8 cellular contexts compared by ENCODE assay signal in the genomic region with DNA sequence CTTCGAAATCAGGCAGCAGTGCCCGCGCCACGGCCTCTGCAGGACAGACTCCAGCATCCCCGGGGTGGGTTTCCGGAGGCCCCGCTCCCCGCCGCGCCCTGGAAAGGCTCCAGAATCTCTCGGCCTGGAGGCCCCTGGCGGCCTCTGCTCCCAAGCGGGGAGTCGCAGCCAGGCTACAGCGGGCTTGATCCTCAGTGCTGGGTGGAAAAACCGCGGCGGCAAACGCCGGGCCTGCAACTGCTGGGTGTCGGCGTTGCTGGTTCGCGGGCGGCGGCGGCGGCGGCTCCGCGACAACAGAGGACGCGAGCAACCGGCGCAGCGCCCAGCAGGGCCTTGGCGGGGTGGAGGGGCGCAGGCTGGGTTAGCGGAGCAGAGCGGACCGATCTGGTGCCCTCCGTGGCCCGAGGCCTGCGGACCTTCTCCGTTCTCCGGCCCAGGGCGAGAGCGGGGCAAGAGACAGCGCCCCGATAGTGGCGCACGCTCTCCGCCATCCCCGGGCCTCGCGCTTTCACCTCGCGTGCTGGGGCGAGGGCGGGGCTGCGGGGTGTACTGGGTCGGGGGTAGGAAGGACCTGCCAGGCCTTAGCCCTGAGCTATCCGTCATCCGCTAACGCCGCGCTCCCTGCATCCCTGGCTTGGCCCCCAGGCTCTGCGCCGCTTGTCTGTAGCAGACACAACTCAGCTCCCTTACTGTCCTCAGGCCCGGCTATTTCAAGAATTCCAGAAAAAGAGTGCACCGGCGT. TPM values are rescaled to one million over a fixed set of nuclear protein-coding genes. Genes with fewer than 3 reads are reported as not detected.
DNase-seq lines count a peak whose midpoint lies in the region; ATAC-seq and TF ChIP-seq lines count a peak whose summit lies in the region.

No MANE protein-coding gene starts in this region.

- peaks cover 45% of the 10 kb centered on the region for H3K4me1 ChIP-seq in CD4-positive, CD25-positive, alpha-beta regulatory T cell (ENCODE audit: control insufficient read depth, insufficient read depth, low read length, poor library complexity, severe bottlenecking)
- peaks cover 8% of the 10 kb centered on the region for H3K4me1 ChIP-seq in SJCRH30
- H3K4me1 ChIP-seq in osteoblast (ENCODE audit: insufficient read depth, low read length) = peaks cover 31% of the 10 kb centered on the region
- H3K4me1 ChIP-seq in testis = peaks cover 13% of the 10 kb centered on the region

- H3K4me3 ChIP-seq in CD4-positive, CD25-positive, alpha-beta regulatory T cell (ENCODE audit: low read depth, low read length) = peak overlapping the region; percentile 87
- H3K4me3 ChIP-seq in HL-60 (replicated peaks; ENCODE audit: insufficient read depth, low read length) (peak overlapping the region; percentile 18), SJCRH30 (peak overlapping the region; percentile 55), osteoblast (ENCODE audit: insufficient read depth, low read length) (peak overlapping the region; percentile 75), testis (peak overlapping the region; percentile 63 to 80)

- peak overlapping the region; percentile 92 for H3K4me2 ChIP-seq in osteoblast (ENCODE audit: insufficient read depth, low read length)

- H3K27ac ChIP-seq in CD4-positive, CD25-positive, alpha-beta regulatory T cell (ENCODE audit: insufficient read depth, low read length, poor library complexity, severe bottlenecking) = peak overlapping the region; percentile 99
- H3K27ac ChIP-seq in HL-60 (replicated peaks) (peak overlapping the region; percentile 51), SJCRH30 (peak overlapping the region; percentile 45), osteoblast (ENCODE audit: low read depth, low read length) (peak overlapping the region; percentile 51), testis (peak overlapping the region; percentile 94 to 96)

- DNase-seq in CD4-positive, CD25-positive, alpha-beta regulatory T cell = peak; percentile 57 to 84 (median 75)
- DNase-seq in HL-60 (ENCODE audit: low read depth in 1 of 2, low spot score in 1 of 2) (peak in 1 of 2 experiments; percentile 57), SJCRH30 (peak; percentile 34 to 46), glomerular visceral epithelial cell (ENCODE audit: extremely low spot score) (peak; percentile 27), osteoblast (ENCODE audit: insufficient read length, low spot score, missing footprints) (peak; percentile 73), testis (peak; percentile 74)
- peak; percentile 78 for DNase-seq in activated naive CD4-positive, alpha-beta T cell treated with anti-CD3 and anti-CD28 coated beads, Interleukin-2, amount 10 ng/mL, durations not matched to agents 7 days and 5 days

- ATAC-seq in CD4-positive, CD25-positive, alpha-beta regulatory T cell (ENCODE audit: low read depth in 2 of 2) = peak; percentile 55 to 57
- peak; percentile 38 for ATAC-seq in GM19395 (IDR thresholded peaks at IDR 0.05; ENCODE audit: unreplicated experiment)

- no peaks in the 10 kb centered on the region for H3K27me3 ChIP-seq in CD4-positive, CD25-positive, alpha-beta regulatory T cell (ENCODE audit: control insufficient read depth, insufficient read depth, low read length)
- no peaks in the 10 kb centered on the region for H3K27me3 ChIP-seq in HL-60 (ENCODE audit: insufficient read depth, poor library complexity, severe bottlenecking)
- H3K27me3 ChIP-seq in SJCRH30 = no peaks in the 10 kb centered on the region; the same call in 1 of the 2 replicates
- no peaks in the 10 kb centered on the region for H3K27me3 ChIP-seq in osteoblast (ENCODE audit: insufficient read depth, low read length)
- no peaks in the 10 kb centered on the region for H3K27me3 ChIP-seq in testis

- H3K4me1 Mint-ChIP-seq in CD4-positive, CD25-positive, alpha-beta regulatory T cell = peaks cover 18 to 44% (median 30%) of the 10 kb centered on the region in 4 donors
- H3K4me1 Mint-ChIP-seq in activated naive CD4-positive, alpha-beta T cell treated with anti-CD3 and anti-CD28 coated beads, Interleukin-2, amount 10 ng/mL, durations not matched to agents 7 days and 5 days = peaks cover 36% of the 10 kb centered on the region

- H3K36me3 ChIP-seq in CD4-positive, CD25-positive, alpha-beta regulatory T cell (ENCODE audit: control insufficient read depth, insufficient read depth, low read length) = no peaks in the 10 kb centered on the region
- no peaks in the 10 kb centered on the region for H3K36me3 ChIP-seq in SJCRH30
- no peaks in the 10 kb centered on the region for H3K36me3 ChIP-seq in osteoblast (ENCODE audit: insufficient read depth, low read length)
- no peaks in the 10 kb centered on the region for H3K36me3 ChIP-seq in testis (ENCODE audit: low read depth, missing control alignments)

- intact Hi-C loops in testis (cut with DNase I; ENCODE audit: low total_unique reads) = loop anchor here (10.0 kb wide), 1 partner anchor 1923 kb away; no protein-coding TSS in a partner anchor

- TF ChIP-seq CTCF in HL-60 (IDR thresholded peaks at IDR 0.05; ENCODE audit: insufficient read depth, low read length) (no peak), osteoblast (IDR thresholded peaks at IDR 0.05; ENCODE audit: extremely low read depth, low read depth, low read length) (no peak), testis (IDR thresholded peaks at IDR 0.05) (no peak)

- peaks cover 0 to 4% (median 0%) of the 10 kb centered on the region in 7 donors for H3K9me3 Mint-ChIP-seq in CD4-positive, CD25-positive, alpha-beta regulatory T cell
- H3K9me3 Mint-ChIP-seq in activated naive CD4-positive, alpha-beta T cell treated with anti-CD3 and anti-CD28 coated beads, Interleukin-2, amount 10 ng/mL, durations not matched to agents 7 days and 5 days = no peaks in the 10 kb centered on the region

- WGBS in testis, 2 donors = 0% methylated on average over 2 to 66 of the region's 72 CpGs

- H3K27ac Mint-ChIP-seq in CD4-positive, CD25-positive, alpha-beta regulatory T cell = peak overlapping the region; percentile 95 to 98 (median 97)
- peak overlapping the region; percentile 97 for H3K27ac Mint-ChIP-seq in activated naive CD4-positive, alpha-beta T cell treated with anti-CD3 and anti-CD28 coated beads, Interleukin-2, amount 10 ng/mL, durations not matched to agents 7 days and 5 days

- H3K79me2 ChIP-seq in osteoblast (ENCODE audit: insufficient read depth, low read length) = peaks cover 38% of the 10 kb centered on the region

- no peaks in the 10 kb centered on the region for H3K36me3 Mint-ChIP-seq in CD4-positive, CD25-positive, alpha-beta regulatory T cell
- H3K36me3 Mint-ChIP-seq in activated naive CD4-positive, alpha-beta T cell treated with anti-CD3 and anti-CD28 coated beads, Interleukin-2, amount 10 ng/mL, durations not matched to agents 7 days and 5 days = peaks cover 9% of the 10 kb centered on the region

- H3K27me3 Mint-ChIP-seq in CD4-positive, CD25-positive, alpha-beta regulatory T cell = no peaks in the 10 kb centered on the region
- H3K27me3 Mint-ChIP-seq in activated naive CD4-positive, alpha-beta T cell treated with anti-CD3 and anti-CD28 coated beads, Interleukin-2, amount 10 ng/mL, durations not matched to agents 7 days and 5 days = peaks cover 14% of the 10 kb centered on the region

- CTCF ChIA-PET in activated naive CD4-positive, alpha-beta T cell treated with anti-CD3 and anti-CD28 coated beads, Interleukin-2, amount 10 ng/mL, durations not matched to agents 7 days and 5 days (lab: Charles Lee) = no interaction called here

- peaks cover 9% of the 10 kb centered on the region for H4K20me1 ChIP-seq in osteoblast (ENCODE audit: insufficient read depth, low read length)

- H3K9me3 ChIP-seq in CD4-positive, CD25-positive, alpha-beta regulatory T cell (ENCODE audit: control insufficient read depth in 2 of 2, low read length in 2 of 2) = no peaks in the 10 kb centered on the region
- H3K9me3 ChIP-seq in SJCRH30 (replicated peaks) = no peaks in the 10 kb centered on the region
- H3K9me3 ChIP-seq in osteoblast (ENCODE audit: low read depth, low read length) = no peaks in the 10 kb centered on the region
- no peaks in the 10 kb centered on the region for H3K9me3 ChIP-seq in testis

- peak overlapping the region; percentile 97 for H2AFZ ChIP-seq in osteoblast (ENCODE audit: low read length)

- no peak for TF ChIP-seq POLR2A in testis (IDR thresholded peaks at IDR 0.05)

- H3K4me3 Mint-ChIP-seq in CD4-positive, CD25-positive, alpha-beta regulatory T cell = peak overlapping the region; percentile 84 to 99 (median 91)
- peak overlapping the region; percentile 84 for H3K4me3 Mint-ChIP-seq in activated naive CD4-positive, alpha-beta T cell treated with anti-CD3 and anti-CD28 coated beads, Interleukin-2, amount 10 ng/mL, durations not matched to agents 7 days and 5 days

RNA-seq across cellular contexts. Expression of gene ZNF292, which starts 3.4 kb away (rescaled TPM):
- 119 TPM for total RNA-seq in CD4-positive, CD25-positive, alpha-beta regulatory T cell
- polyA plus RNA-seq in CD4-positive, CD25-positive, alpha-beta regulatory T cell = 10 to 100 TPM; 25.6 to 44.1 (median 29.4) TPM
- total RNA-seq in SJCRH30 (2014; rRNA removed; shearing (Covaris generic)) = 25.8 and 29.3 TPM in 2 replicates
- total RNA-seq in osteoblast (35.9 and 39.4 TPM in 2 replicates), testis (10 to 100 TPM; 53.2 to 58.8 TPM)
- 3.6 TPM for polyA plus RNA-seq in testis (ENCODE audit: insufficient read depth, low read depth, low replicate concordance)

RNA-seq across cellular contexts. Expression of gene CGA, which starts 57.1 kb away (rescaled TPM):
- 0.62 TPM for total RNA-seq in CD4-positive, CD25-positive, alpha-beta regulatory T cell
- polyA plus RNA-seq in CD4-positive, CD25-positive, alpha-beta regulatory T cell = not detected
- 0.20 TPM in 1 of 2 replicates, not detected in the other for total RNA-seq in SJCRH30 (2014; rRNA removed; shearing (Covaris generic))
- not detected in 2 replicates for total RNA-seq in osteoblast
- not detected for total RNA-seq in testis
- not detected for polyA plus RNA-seq in testis (ENCODE audit: insufficient read depth, low read depth, low replicate concordance)

Comparison
In these comparisons a context has a peak if more than half of its experiments do, and no peak if none do; other contexts are left out.
1. H3K27ac ChIP-seq: peak in every context shown above with its lines; median percentile 99 in CD4-positive, CD25-positive, alpha-beta regulatory T cell; 95 in testis; 51 in HL-60; 51 in osteoblast; 45 in SJCRH30.
2. H3K4me3 ChIP-seq: peak in every context shown above with its lines; median percentile 87 in CD4-positive, CD25-positive, alpha-beta regulatory T cell; 75 in osteoblast; 72 in testis; 55 in SJCRH30; 18 in HL-60.